Comparison of ENCODE assay signal across 7 cellular contexts in genomic region chr11:62539238-62539925, GRCh38. TPM values are rescaled to one million over a fixed set of nuclear protein-coding genes. Genes with fewer than 3 reads are reported as not detected.
DNase-seq lines count a peak whose midpoint lies in the region; TF ChIP-seq lines count a peak whose summit lies in the region.

No MANE protein-coding gene starts in this region.

- TF ChIP-seq CTCF in OCI-LY3 (IDR thresholded peaks at IDR 0.05; ENCODE audit: low read depth, low read length) (no peak), progenitor cell of endocrine pancreas (IDR thresholded peaks at IDR 0.05; ENCODE audit: unreplicated experiment) (no peak)

- H3K4me3 Mint-ChIP-seq in progenitor cell of endocrine pancreas (ENCODE audit: low read depth) = no peak overlapping the region

- peaks cover 15% of the 10 kb centered on the region for H3K27me3 Mint-ChIP-seq in progenitor cell of endocrine pancreas

- peaks cover 5% of the 10 kb centered on the region for H3K36me3 Mint-ChIP-seq in progenitor cell of endocrine pancreas (ENCODE audit: insufficient read depth)

- H4K20me1 ChIP-seq in GM23248 (ENCODE audit: insufficient read depth) = peaks cover 46% of the 10 kb centered on the region
- H4K20me1 ChIP-seq in OCI-LY3 (ENCODE audit: insufficient read depth, low read length) = peaks cover 82% of the 10 kb centered on the region

- H3K27ac ChIP-seq in GM23248 = peak overlapping the region; percentile 81
- no peak overlapping the region for H3K27ac ChIP-seq in OCI-LY3 (ENCODE audit: low read length)

- in situ Hi-C loops in GM23248 (cut with MboI) = no loop called here

- peak overlapping the region; percentile 86 for H3K4me2 ChIP-seq in GM23248 (ENCODE audit: unreplicated experiment)
- H3K4me2 ChIP-seq in OCI-LY3 (ENCODE audit: low read length) = peak overlapping the region; percentile 99

- no peak overlapping the region for H3K27ac Mint-ChIP-seq in progenitor cell of endocrine pancreas

- 3 to 5% methylated on average over 12 of the region's 13 CpGs for WGBS in GM23248 (ENCODE audit: low coverage in 1 of 2, low lambda C conversion rate in 2 of 2, missing lambda C conversion rate in 2 of 2), 2 experiments

- DNase-seq in GM23248 = peak; percentile 96
- peak; percentile 95 for DNase-seq in adipocyte (ENCODE audit: low read depth)
- DNase-seq in iris pigment epithelial cell (ENCODE audit: low read depth) = peak; percentile 85
- peak; percentile 56 for DNase-seq in stimulated activated CD8-positive, alpha-beta memory T cell treated with anti-CD3 and anti-CD28 coated beads, Interleukin-4, amount 100 ng/mL, for 24 hours (ENCODE audit: low read depth)
- DNase-seq in progenitor cell of endocrine pancreas (ENCODE audit: low spot score, unreplicated experiment) = no peak
- no peak for DNase-seq in cortex of kidney (lab: John Stamatoyannopoulos, UW)

- H3K79me2 ChIP-seq in GM23248 (ENCODE audit: insufficient read depth) = peaks cover 99% of the 10 kb centered on the region
- H3K79me2 ChIP-seq in OCI-LY3 (ENCODE audit: low read length) = peaks cover 85% of the 10 kb centered on the region

- H3K4me1 ChIP-seq in GM23248 (ENCODE audit: insufficient read depth) (peaks cover 57% of the 10 kb centered on the region), OCI-LY3 (ENCODE audit: low read length) (peaks cover 55% of the 10 kb centered on the region), adipocyte (ENCODE audit: control insufficient read depth, insufficient read depth, low read length) (peaks cover 67% of the 10 kb centered on the region)

- H3K36me3 ChIP-seq in GM23248 (ENCODE audit: low read depth) = peaks cover 11% of the 10 kb centered on the region; the same call in 1 of the 2 replicates
- peaks cover 35% of the 10 kb centered on the region for H3K36me3 ChIP-seq in OCI-LY3 (replicated peaks; ENCODE audit: low read depth, low read length)
- H3K36me3 ChIP-seq in adipocyte (ENCODE audit: control insufficient read depth, insufficient read depth, low read length, severe bottlenecking) = peaks cover 21% of the 10 kb centered on the region

- H3F3A ChIP-seq in GM23248 (ENCODE audit: insufficient read depth) = peaks cover 50% of the 10 kb centered on the region

- H3K9me2 ChIP-seq in GM23248 (ENCODE audit: insufficient read depth) = no peaks in the 10 kb centered on the region

- no peaks in the 10 kb centered on the region for H3K9me3 Mint-ChIP-seq in progenitor cell of endocrine pancreas (ENCODE audit: low read depth)

- peak overlapping the region; percentile 96 for H3K4me3 ChIP-seq in GM23248
- peak overlapping the region; percentile 91; the same call in 1 of the 2 replicates for H3K4me3 ChIP-seq in OCI-LY3 (ENCODE audit: low read length)
- H3K4me3 ChIP-seq in adipocyte (ENCODE audit: low read length) = peak overlapping the region; percentile 94

- H3K27me3 ChIP-seq in GM23248 (replicated peaks; ENCODE audit: insufficient read depth) (no peaks in the 10 kb centered on the region), OCI-LY3 (ENCODE audit: low read depth, low read length) (no peaks in the 10 kb centered on the region), adipocyte (replicated peaks; ENCODE audit: control insufficient read depth, insufficient read depth, low read length) (no peaks in the 10 kb centered on the region)

- H3K9ac ChIP-seq in GM23248 = peak overlapping the region; percentile 92
- no peak overlapping the region for H3K9ac ChIP-seq in OCI-LY3 (ENCODE audit: low read length)
- H3K9ac ChIP-seq in adipocyte (ENCODE audit: low read length) = peak overlapping the region; percentile 100

- H2AFZ ChIP-seq in GM23248 (no peak overlapping the region), OCI-LY3 (ENCODE audit: low read depth, low read length) (no peak overlapping the region)

- peaks cover 20% of the 10 kb centered on the region for H3K4me1 Mint-ChIP-seq in progenitor cell of endocrine pancreas (ENCODE audit: low read depth)

- H3K9me3 ChIP-seq in GM23248 (ENCODE audit: low read depth) = no peaks in the 10 kb centered on the region
- no peaks in the 10 kb centered on the region for H3K9me3 ChIP-seq in OCI-LY3 (ENCODE audit: insufficient read depth, low read length)
- H3K9me3 ChIP-seq in adipocyte (ENCODE audit: control insufficient read depth, low read length) = no peaks in the 10 kb centered on the region

RNA-seq across cellular contexts. Expression of gene AHNAK, which starts 7.2 kb away (rescaled TPM):
- total RNA-seq in GM23248 (2014; rRNA removed; shearing (Covaris generic)) = 548 and 557 TPM in 2 replicates
- 163 and 167 TPM in 2 replicates for polyA plus RNA-seq in GM23248 (2016; fragmentation: Nextera tagmentation; extraction: Ambion mirVana)
- total RNA-seq in progenitor cell of endocrine pancreas = 27.2 and 39.8 TPM in 2 replicates

RNA-seq across cellular contexts. Expression of gene EEF1G, which starts 34.3 kb away (rescaled TPM):
- 1,322 and 1,677 TPM in 2 replicates for total RNA-seq in GM23248 (2014; rRNA removed; shearing (Covaris generic))
- 533 and 544 TPM in 2 replicates for polyA plus RNA-seq in GM23248 (2016; fragmentation: Nextera tagmentation; extraction: Ambion mirVana)
- total RNA-seq in progenitor cell of endocrine pancreas = 1,931 and 1,938 TPM in 2 replicates

RNA-seq across cellular contexts. Expression of gene TUT1, which starts 51.9 kb away (rescaled TPM):
- 6.1 and 7.7 TPM in 2 replicates for total RNA-seq in GM23248 (2014; rRNA removed; shearing (Covaris generic))
- polyA plus RNA-seq in GM23248 (2016; fragmentation: Nextera tagmentation; extraction: Ambion mirVana) = 11.1 and 12.1 TPM in 2 replicates
- 23.1 and 26.0 TPM in 2 replicates for total RNA-seq in progenitor cell of endocrine pancreas

Comparison
In these comparisons a context has a peak if more than half of its experiments do, and no peak if none do; other contexts are left out.
1. DNase-seq: peak in GM23248 (single experiment), adipocyte (single experiment), iris pigment epithelial cell (single experiment) and stimulated activated CD8-positive, alpha-beta memory T cell treated with anti-CD3 and anti-CD28 coated beads, Interleukin-4, amount 100 ng/mL, for 24 hours (single experiment); none in progenitor cell of endocrine pancreas (single experiment) and cortex of kidney (single experiment).
2. RNA of gene AHNAK, which starts 7.2 kb away (total RNA-seq): 548 to 557 TPM in GM23248; 27.2 to 39.8 TPM in progenitor cell of endocrine pancreas; every median in the first group is over 10 times any median in the second.
3. Peak in every context shown above with its lines, with median percentiles within 50 percentile points of each other: H3K4me3 ChIP-seq.